15 cellular contexts compared by ENCODE assay signal in genomic region chr22:17118342-17118741, GRCh38. TPM values are rescaled to one million over a fixed set of nuclear protein-coding genes. Genes with fewer than 3 reads are reported as not detected.
DNase-seq lines count a peak whose midpoint lies in the region; ATAC-seq and TF ChIP-seq lines count a peak whose summit lies in the region.
"Had no signal": no experiment of that assay in that cellular context is flagged by ENCODE, and none has a peak within 500 bp of the region (broad histone marks: within the 10 kb centered on the region; RNA-seq: fewer than 3 reads in every experiment).

No MANE protein-coding gene starts in this region.

- H3K36me3 Mint-ChIP-seq in activated CD8-positive, alpha-beta memory T cell treated with anti-CD3 and anti-CD28 coated beads, Interleukin-2, amount 10 ng/mL, durations not matched to agents 7 days and 5 days: no peaks in the 10 kb centered on the region
- no peaks in the 10 kb centered on the region for H3K36me3 Mint-ChIP-seq in endodermal cell (ENCODE audit: low read depth)
- H3K36me3 Mint-ChIP-seq in stimulated activated effector memory CD8-positive, alpha-beta T cell treated with anti-CD3 and anti-CD28 coated beads, Interleukin-12 subunit alpha, Interleukin-12 subunit beta, amount 100 ng/mL, for 72 hours: peaks cover 5% of the 10 kb centered on the region

- H3K9me3 ChIP-seq in OCI-LY7 (ENCODE audit: low read length) (no peaks in the 10 kb centered on the region), endodermal cell (ENCODE audit: control insufficient read depth, low read length) (no peaks in the 10 kb centered on the region), ascending aorta (no peaks in the 10 kb centered on the region)
- H3K9me3 ChIP-seq: left lung, right atrium auricular region had no signal

- POLR2A ChIA-PET in OCI-LY7 (lab: Charles Lee): interaction anchor here (0.8 to 0.9 kb wide), 2 partner anchors 39 to 385 kb away, joined by 3 read pairs; no protein-coding TSS in a partner anchor

- H3K27ac Mint-ChIP-seq in activated CD8-positive, alpha-beta memory T cell treated with anti-CD3 and anti-CD28 coated beads, Interleukin-2, amount 10 ng/mL, durations not matched to agents 7 days and 5 days: peak overlapping the region; percentile 37
- no peak overlapping the region for H3K27ac Mint-ChIP-seq in endodermal cell
- no peak overlapping the region for H3K27ac Mint-ChIP-seq in stimulated activated effector memory CD8-positive, alpha-beta T cell treated with anti-CD3 and anti-CD28 coated beads, Interleukin-12 subunit alpha, Interleukin-12 subunit beta, amount 100 ng/mL, for 72 hours
- H3K27ac Mint-ChIP-seq: H9 had no signal

- intact Hi-C loops in OCI-LY7 (cut with micrococcal nuclease; ENCODE audit: unreplicated experiment) (loop anchor here (5.0 kb wide), 1 partner anchor 39 kb away; the partner anchor contains the start of gene HDHD5), ascending aorta (cut with DNase I) (no loop called here)

- BruUV-seq in OCI-LY7 (replicated peaks; lab: Mats Ljungman, UMichigan): no TSS peak

- CTCF ChIA-PET in activated CD8-positive, alpha-beta memory T cell treated with anti-CD3 and anti-CD28 coated beads, Interleukin-2, amount 10 ng/mL, durations not matched to agents 7 days and 5 days (lab: Charles Lee): interaction anchor here (1.7 to 4.2 kb wide), 3 partner anchors 12 to 383 kb away, joined by 4 to 14 read pairs (median 12); no protein-coding TSS in a partner anchor
- CTCF ChIA-PET in OCI-LY7 (lab: Charles Lee; ENCODE audit: unreplicated experiment): no interaction called here

- peak overlapping the region; percentile 42 for H3K4me2 ChIP-seq in OCI-LY7 (ENCODE audit: low read length)

- no peak for ATAC-seq in activated CD8-positive, alpha-beta memory T cell treated with anti-CD3 and anti-CD28 coated beads, Interleukin-2, amount 10 ng/mL, durations not matched to agents 7 days and 5 days
- ATAC-seq in stimulated activated effector memory CD8-positive, alpha-beta T cell treated with anti-CD3 and anti-CD28 coated beads, Interleukin-12 subunit alpha, Interleukin-12 subunit beta, amount 100 ng/mL, for 72 hours: no peak
- ATAC-seq: left lung had no signal

- DNase-seq in activated CD8-positive, alpha-beta memory T cell treated with anti-CD3 and anti-CD28 coated beads, Interleukin-2, amount 10 ng/mL, durations not matched to agents 7 days and 5 days: no peak
- no peak for DNase-seq in activated CD8-positive, alpha-beta memory T cell treated with anti-CD3 and anti-CD28 coated beads for 24 hours
- DNase-seq in OCI-LY7 (ENCODE audit: low spot score) (no peak), endodermal cell (no peak), NCI-H2227 (lab: John Stamatoyannopoulos, UW; ENCODE audit: unreplicated experiment) (no peak), DMS53 (lab: John Stamatoyannopoulos, UW) (no peak), ascending aorta (ENCODE audit: low spot score in 2 of 2) (no peak)
- DNase-seq in stimulated activated effector memory CD8-positive, alpha-beta T cell treated with anti-CD3 and anti-CD28 coated beads, Interleukin-12 subunit alpha, Interleukin-12 subunit beta, amount 100 ng/mL, for 72 hours (ENCODE audit: low spot score in 2 of 2): no peak
- DNase-seq: ACHN; H9; left lung; NCI-H1048; Right ventricle myocardium superior; stimulated activated CD4-positive, alpha-beta T cell treated with anti-CD3 and anti-CD28 coated beads, Interleukin-1b, Interleukin-23, amount 100 ng/mL, for 48 hours had no signal

- peak overlapping the region; percentile 21 for H3K27ac ChIP-seq in OCI-LY7 (ENCODE audit: low read depth, low read length, poor library complexity, severe bottlenecking)
- H3K27ac ChIP-seq in endodermal cell (ENCODE audit: low read depth, low read length): no peak overlapping the region
- no peak overlapping the region for H3K27ac ChIP-seq in ascending aorta
- H3K27ac ChIP-seq: right atrium auricular region had no signal

- H3K4me1 Mint-ChIP-seq in activated CD8-positive, alpha-beta memory T cell treated with anti-CD3 and anti-CD28 coated beads, Interleukin-2, amount 10 ng/mL, durations not matched to agents 7 days and 5 days: peaks cover 42% of the 10 kb centered on the region
- H3K4me1 Mint-ChIP-seq in endodermal cell: peaks cover 34% of the 10 kb centered on the region
- H3K4me1 Mint-ChIP-seq in stimulated activated effector memory CD8-positive, alpha-beta T cell treated with anti-CD3 and anti-CD28 coated beads, Interleukin-12 subunit alpha, Interleukin-12 subunit beta, amount 100 ng/mL, for 72 hours: peaks cover 61% of the 10 kb centered on the region

- TF ChIP-seq CTCF in OCI-LY7 (conservative IDR thresholded peaks at IDR 0.05; ENCODE audit: low read length) (no peak), endodermal cell (conservative IDR thresholded peaks at IDR 0.05) (no peak), ascending aorta (IDR thresholded peaks at IDR 0.05) (no peak)

- H3K4me3 ChIP-seq in OCI-LY7 (ENCODE audit: low read depth, low read length, poor library complexity, severe bottlenecking) (peak overlapping the region; percentile 5), endodermal cell (ENCODE audit: low read length) (peak overlapping the region; percentile 50), ascending aorta (no peak overlapping the region)
- H3K4me3 ChIP-seq: left lung, right atrium auricular region had no signal

- H3K9ac ChIP-seq in endodermal cell (ENCODE audit: extremely low read depth, low read length, poor library complexity, severe bottlenecking): no peak overlapping the region

- no peaks in the 10 kb centered on the region for H3K9me2 ChIP-seq in OCI-LY7 (ENCODE audit: insufficient read depth, low read length)

- no peaks in the 10 kb centered on the region for H4K20me1 ChIP-seq in OCI-LY7 (ENCODE audit: insufficient read depth, low read length)

- H3K27me3 Mint-ChIP-seq in activated CD8-positive, alpha-beta memory T cell treated with anti-CD3 and anti-CD28 coated beads, Interleukin-2, amount 10 ng/mL, durations not matched to agents 7 days and 5 days: peaks cover 28% of the 10 kb centered on the region
- peaks cover 17% of the 10 kb centered on the region for H3K27me3 Mint-ChIP-seq in endodermal cell (ENCODE audit: insufficient read depth)

- H3K4me3 Mint-ChIP-seq in activated CD8-positive, alpha-beta memory T cell treated with anti-CD3 and anti-CD28 coated beads, Interleukin-2, amount 10 ng/mL, durations not matched to agents 7 days and 5 days: peak overlapping the region; percentile 6
- peak overlapping the region; percentile 6 for H3K4me3 Mint-ChIP-seq in endodermal cell
- H3K4me3 Mint-ChIP-seq in stimulated activated effector memory CD8-positive, alpha-beta T cell treated with anti-CD3 and anti-CD28 coated beads, Interleukin-12 subunit alpha, Interleukin-12 subunit beta, amount 100 ng/mL, for 72 hours: peak overlapping the region; percentile 49

- H3K9me3 Mint-ChIP-seq in activated CD8-positive, alpha-beta memory T cell treated with anti-CD3 and anti-CD28 coated beads, Interleukin-2, amount 10 ng/mL, durations not matched to agents 7 days and 5 days (ENCODE audit: low read depth): no peaks in the 10 kb centered on the region
- no peaks in the 10 kb centered on the region for H3K9me3 Mint-ChIP-seq in endodermal cell
- H3K9me3 Mint-ChIP-seq in stimulated activated effector memory CD8-positive, alpha-beta T cell treated with anti-CD3 and anti-CD28 coated beads, Interleukin-12 subunit alpha, Interleukin-12 subunit beta, amount 100 ng/mL, for 72 hours: no peaks in the 10 kb centered on the region
- H3K9me3 Mint-ChIP-seq: H9 had no signal

- peaks cover 34% of the 10 kb centered on the region for H3K4me1 ChIP-seq in OCI-LY7 (ENCODE audit: insufficient read depth, low read length, poor library complexity, severe bottlenecking)
- peaks cover 19% of the 10 kb centered on the region for H3K4me1 ChIP-seq in endodermal cell (ENCODE audit: control insufficient read depth, insufficient read depth, low read length)
- H3K4me1 ChIP-seq in ascending aorta: peaks cover 3 to 6% of the 10 kb centered on the region in 2 donors

- H3K27me3 ChIP-seq in endodermal cell (ENCODE audit: control insufficient read depth, insufficient read depth, low read length, poor library complexity, severe bottlenecking): no peaks in the 10 kb centered on the region
- peaks cover 6% of the 10 kb centered on the region for H3K27me3 ChIP-seq in ascending aorta
- H3K27me3 ChIP-seq: right atrium auricular region had no signal

- no peak overlapping the region; the same call in 1 of the 2 replicates for H2AFZ ChIP-seq in OCI-LY7 (ENCODE audit: low read length)

- no peaks in the 10 kb centered on the region for H3K36me3 ChIP-seq in OCI-LY7 (ENCODE audit: insufficient read depth, low read length)
- H3K36me3 ChIP-seq in endodermal cell (ENCODE audit: control insufficient read depth, insufficient read depth, low read length): no peaks in the 10 kb centered on the region
- H3K36me3 ChIP-seq in ascending aorta: no peaks in the 10 kb centered on the region
- H3K36me3 ChIP-seq: left lung, right atrium auricular region had no signal

- WGBS in endodermal cell (ENCODE audit: insufficient coverage in 1 of 2, insufficient read length in 1 of 2), 2 experiments: 92 to 95% methylated on average over 2 to 4 of the region's 4 CpGs

- H3K79me2 ChIP-seq in OCI-LY7 (ENCODE audit: insufficient read depth, low read depth, low read length): no peaks in the 10 kb centered on the region

RNA-seq across cellular contexts. Expression of gene TMEM121B, which starts 2.8 kb away (rescaled TPM):
- not detected for total RNA-seq in activated CD8-positive, alpha-beta memory T cell treated with anti-CD3 and anti-CD28 coated beads, Interleukin-2, amount 10 ng/mL, durations not matched to agents 7 days and 5 days
- total RNA-seq in OCI-LY7 (2014; rRNA removed; shearing (Covaris generic)): 0.32 and 0.33 TPM in 2 replicates
- 0.09 and 0.15 TPM in 2 replicates for total RNA-seq in OCI-LY7 (2022)
- total RNA-seq in endodermal cell: 10 to 100 TPM in 1 of 2 donors, 1 to 10 TPM in 1; 8.9 to 10.9 TPM
- 9.9 TPM for polyA plus RNA-seq in endodermal cell (2013, experiment 1 of 2)
- 7.9 TPM for polyA plus RNA-seq in endodermal cell (2013, experiment 2 of 2)
- total RNA-seq in ascending aorta: 0.11 TPM

RNA-seq across cellular contexts. Expression of gene IL17RA, which starts 33.5 kb away (rescaled TPM):
- total RNA-seq in activated CD8-positive, alpha-beta memory T cell treated with anti-CD3 and anti-CD28 coated beads, Interleukin-2, amount 10 ng/mL, durations not matched to agents 7 days and 5 days: 10 to 100 TPM; 22.5 to 25.1 TPM
- total RNA-seq in OCI-LY7 (2014; rRNA removed; shearing (Covaris generic)): 5.5 and 7.8 TPM in 2 replicates
- total RNA-seq in OCI-LY7 (2022): 10.9 and 12.5 TPM in 2 replicates
- 10 to 100 TPM; 14.8 to 16.0 TPM for total RNA-seq in endodermal cell
- polyA plus RNA-seq in endodermal cell (2013, experiment 1 of 2): 5.2 TPM
- 7.0 TPM for polyA plus RNA-seq in endodermal cell (2013, experiment 2 of 2)
- 84.1 TPM for total RNA-seq in ascending aorta

RNA-seq across cellular contexts. Expression of gene HDHD5, which starts 40.7 kb away (rescaled TPM):
- total RNA-seq in activated CD8-positive, alpha-beta memory T cell treated with anti-CD3 and anti-CD28 coated beads, Interleukin-2, amount 10 ng/mL, durations not matched to agents 7 days and 5 days: 10 to 100 TPM; 23.8 to 31.6 TPM
- total RNA-seq in OCI-LY7 (2014; rRNA removed; shearing (Covaris generic)): 77.3 and 84.6 TPM in 2 replicates
- total RNA-seq in OCI-LY7 (2022) (60.3 and 77.4 TPM in 2 replicates), endodermal cell (10 to 100 TPM; 39.4 to 53.0 TPM), ascending aorta (55.8 TPM)
- polyA plus RNA-seq in endodermal cell (2013, experiment 1 of 2): 40.5 TPM
- 36.8 TPM for polyA plus RNA-seq in endodermal cell (2013, experiment 2 of 2)

Comparison
In these comparisons a context has a peak if more than half of its experiments do, and no peak if none do; other contexts are left out.
1. H3K4me3 ChIP-seq: peak in OCI-LY7 (single experiment) and endodermal cell (single experiment); none in ascending aorta (0 of 2).
2. Peak in every context shown above with its lines, with median percentiles within 50 percentile points of each other: H3K4me3 Mint-ChIP-seq.